ENCODE assay signal across 15 cellular contexts in the genomic region with DNA sequence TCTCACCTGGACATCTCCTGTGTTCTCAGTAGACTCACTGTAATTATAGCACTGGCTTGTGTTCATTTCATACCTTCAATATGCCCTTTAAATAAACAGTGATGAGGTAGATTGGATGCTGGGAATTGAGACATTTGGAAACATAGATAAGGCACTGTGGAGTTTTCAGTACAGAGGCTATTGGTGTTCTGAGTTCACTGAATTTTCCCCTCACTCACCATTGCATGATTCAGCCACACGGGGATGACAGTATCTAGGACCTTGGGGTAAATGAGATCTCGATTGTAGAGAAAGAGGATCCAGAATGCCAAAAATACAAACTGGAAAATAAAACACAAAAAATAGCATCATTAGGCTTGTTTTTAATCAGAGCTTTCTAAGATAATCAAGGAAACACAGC. TPM values are rescaled to one million over a fixed set of nuclear protein-coding genes. Genes with fewer than 3 reads are reported as not detected.
DNase-seq lines count a peak whose midpoint lies in the region; ATAC-seq and TF ChIP-seq lines count a peak whose summit lies in the region.
"Had no signal": no experiment of that assay in that cellular context is flagged by ENCODE, and none has a peak within 500 bp of the region (broad histone marks: within the 10 kb centered on the region; RNA-seq: fewer than 3 reads in every experiment).

No MANE protein-coding gene starts in this region.

- H3K36me3 ChIP-seq in MG63 (no peaks in the 10 kb centered on the region), mesodermal cell (ENCODE audit: control insufficient read depth, insufficient read depth, low read length) (no peaks in the 10 kb centered on the region), Caco-2 (ENCODE audit: control insufficient read depth, insufficient read depth, low read length) (no peaks in the 10 kb centered on the region)

- H3K9me3 ChIP-seq in MG63 (no peaks in the 10 kb centered on the region), mesodermal cell (ENCODE audit: control insufficient read depth, low read length) (no peaks in the 10 kb centered on the region), Caco-2 (no peaks in the 10 kb centered on the region)

- H3K27me3 ChIP-seq in MG63 (no peaks in the 10 kb centered on the region), Caco-2 (replicated peaks; ENCODE audit: control insufficient read depth, insufficient read depth, low read length) (no peaks in the 10 kb centered on the region)

- intact Hi-C loops in Caco-2 (cut with micrococcal nuclease; ENCODE audit: unreplicated experiment), result no loop called here

- no peak overlapping the region for H3K4me3 Mint-ChIP-seq in Caco-2 (ENCODE audit: unreplicated experiment)
- H3K4me3 Mint-ChIP-seq: dendritic cell treated with granulocyte-macrophage colony-stimulating factor and Interleukin-4, amounts not matched to agents 40 ng/mL and 50 ng/mL, for 4 days; T-helper 17 cell had no signal

- H3K27me3 Mint-ChIP-seq in Caco-2 (ENCODE audit: insufficient read depth, unreplicated experiment), result no peaks in the 10 kb centered on the region

- peaks cover 36% of the 10 kb centered on the region for H3K4me1 Mint-ChIP-seq in Caco-2 (ENCODE audit: low read depth, unreplicated experiment)
- H3K4me1 Mint-ChIP-seq: T-helper 17 cell had no signal

- ATAC-seq in HG03442 (IDR thresholded peaks at IDR 0.05; ENCODE audit: unreplicated experiment), result no peak
- ATAC-seq: T-helper 17 cell had no signal

- no peaks in the 10 kb centered on the region for H3K36me3 Mint-ChIP-seq in Caco-2 (ENCODE audit: insufficient read depth, unreplicated experiment)

- H3K4me3 ChIP-seq in AG09309 (ENCODE audit: control insufficient read depth, low read depth, low read length), result no peak overlapping the region
- no peak overlapping the region for H3K4me3 ChIP-seq in MG63
- no peak overlapping the region for H3K4me3 ChIP-seq in cardiac fibroblast (replicated peaks in 1 of 2; ENCODE audit: low read depth in 2 of 2, low read length in 2 of 2)
- no peak overlapping the region for H3K4me3 ChIP-seq in mesodermal cell (ENCODE audit: extremely low read depth, insufficient read depth, low read length, poor library complexity, severe bottlenecking)
- no peak overlapping the region for H3K4me3 ChIP-seq in Caco-2 (ENCODE audit: low read depth, low read length)

- peaks cover 6% of the 10 kb centered on the region for H3K9me3 Mint-ChIP-seq in Caco-2 (ENCODE audit: unreplicated experiment)
- H3K9me3 Mint-ChIP-seq: dendritic cell treated with granulocyte-macrophage colony-stimulating factor and Interleukin-4, amounts not matched to agents 40 ng/mL and 50 ng/mL, for 4 days had no signal

- peak overlapping the region; percentile 92 for H3K27ac ChIP-seq in mesodermal cell (ENCODE audit: low read depth, low read length, severe bottlenecking)
- H3K27ac ChIP-seq: C4-2B had no signal

- H3K4me1 ChIP-seq in mesodermal cell (ENCODE audit: control insufficient read depth, insufficient read depth, low read length, poor library complexity, severe bottlenecking), result peaks cover 50% of the 10 kb centered on the region
- H3K4me1 ChIP-seq in Caco-2, result peaks cover 55% of the 10 kb centered on the region

- BruUV-seq in Caco-2 (replicated peaks; lab: Mats Ljungman, UMichigan), result no TSS peak

- no peak overlapping the region for H3K27ac Mint-ChIP-seq in Caco-2 (ENCODE audit: unreplicated experiment)
- H3K27ac Mint-ChIP-seq: T-helper 17 cell had no signal

- WGBS in mesodermal cell (ENCODE audit: insufficient coverage in 2 of 2), 2 experiments, result no CpG with 5 or more reads among the region's 2 CpGs

- CTCF ChIA-PET in Caco-2 (lab: Charles Lee), result no interaction called here

- POLR2A ChIA-PET in Caco-2 (lab: Charles Lee), result no interaction called here

- TF ChIP-seq CTCF in AG09309 (IDR thresholded peaks at IDR 0.05; ENCODE audit: control insufficient read depth, insufficient read depth, low read depth, low read length, missing control alignments) (peak; percentile 20), cardiac fibroblast (IDR thresholded peaks at IDR 0.05; ENCODE audit: low read depth, low read length) (no peak), Caco-2 (IDR thresholded peaks at IDR 0.05; ENCODE audit: insufficient read depth in 1 of 2, low read depth in 1 of 2, low read length in 1 of 2, severe bottlenecking in 1 of 2, unreplicated experiment in 1 of 2) (no peak)

- DNase-seq in AG09309 (ENCODE audit: low read depth) (no peak), MG63 (peak; percentile 39), cardiac fibroblast (ENCODE audit: low read depth in 2 of 2) (peak; percentile 24 to 54), NCI-H2081 (lab: John Stamatoyannopoulos, UW) (no peak), Caco-2 (no peak), NOMO-1 treated with DMSO at 0.1 percent for 48 hours (lab: John Stamatoyannopoulos, UW; ENCODE audit: unreplicated experiment) (no peak)
- DNase-seq: activated gamma-delta T cell treated with Interleukin-2 at 50 U/mL for 16 hours, GF-D8, nucleus accumbens, OCI-M1, T-helper 17 cell had no signal

RNA-seq across cellular contexts. Expression of gene ADTRP, which starts 12.5 kb away (rescaled TPM):
- 1.5 and 2.1 TPM in 2 replicates for total RNA-seq in MG63 (2014; rRNA removed; shearing (Covaris generic); ENCODE audit: low replicate concordance)
- not detected for polyA plus RNA-seq in mesodermal cell (2013, experiment 1 of 2)
- polyA plus RNA-seq in mesodermal cell (2013, experiment 2 of 2), result not detected
- total RNA-seq in Caco-2 (2022), result 3.0 and 5.2 TPM in 2 replicates

Comparison
In these comparisons a context has a peak if more than half of its experiments do, and no peak if none do; other contexts are left out.
1. DNase-seq: peak in MG63 (single experiment) and cardiac fibroblast (2 of 2); none in AG09309 (single experiment), NCI-H2081 (0 of 2), Caco-2 (0 of 2) and NOMO-1 treated with DMSO at 0.1 percent for 48 hours (single experiment).